10 cellular contexts compared by ENCODE assay signal in genomic region chr12:101793401-101793800, GRCh38. TPM values are rescaled to one million over a fixed set of nuclear protein-coding genes. Genes with fewer than 3 reads are reported as not detected.
A peak's percentile ranks its signal among the peaks of the same experiment; 100 is the strongest.
DNase-seq lines count a peak whose midpoint lies in the region; ATAC-seq and TF ChIP-seq lines count a peak whose summit lies in the region.
"Had no signal": no experiment of that assay in that cellular context is flagged by ENCODE, and none has a peak within 500 bp of the region (broad histone marks: within the 10 kb centered on the region; RNA-seq: fewer than 3 reads in every experiment).

No MANE protein-coding gene starts in this region.

- no peak overlapping the region for H3K4me3 ChIP-seq in astrocyte of the cerebellum (ENCODE audit: low read depth, low read length)
- H3K4me3 ChIP-seq: BLaER1 treated with 17β-estradiol and CSF1 and Interleukin-3, amounts not matched to agents 10 nM and 100 nM; prostate gland had no signal

- H3K9me3 Mint-ChIP-seq in activated CD8-positive, alpha-beta memory T cell treated with anti-CD3 and anti-CD28 coated beads, Interleukin-2, amount 10 ng/mL, durations not matched to agents 7 days and 5 days (ENCODE audit: low read depth), result no peaks in the 10 kb centered on the region
- no peaks in the 10 kb centered on the region for H3K9me3 Mint-ChIP-seq in stimulated activated effector memory CD8-positive, alpha-beta T cell treated with anti-CD3 and anti-CD28 coated beads, Interleukin-12 subunit alpha, Interleukin-12 subunit beta, amount 100 ng/mL, for 72 hours

- intact Hi-C loops in left ventricle myocardium superior (cut with micrococcal nuclease), result no loop called here

- no peaks in the 10 kb centered on the region for H3K27me3 Mint-ChIP-seq in activated CD8-positive, alpha-beta memory T cell treated with anti-CD3 and anti-CD28 coated beads, Interleukin-2, amount 10 ng/mL, durations not matched to agents 7 days and 5 days

- H3K36me3 Mint-ChIP-seq in activated CD8-positive, alpha-beta memory T cell treated with anti-CD3 and anti-CD28 coated beads, Interleukin-2, amount 10 ng/mL, durations not matched to agents 7 days and 5 days, result peaks cover 58% of the 10 kb centered on the region
- peaks cover 72% of the 10 kb centered on the region for H3K36me3 Mint-ChIP-seq in stimulated activated effector memory CD8-positive, alpha-beta T cell treated with anti-CD3 and anti-CD28 coated beads, Interleukin-12 subunit alpha, Interleukin-12 subunit beta, amount 100 ng/mL, for 72 hours

- H3K27ac Mint-ChIP-seq in activated CD8-positive, alpha-beta memory T cell treated with anti-CD3 and anti-CD28 coated beads, Interleukin-2, amount 10 ng/mL, durations not matched to agents 7 days and 5 days, result peak overlapping the region; percentile 78
- peak overlapping the region; percentile 77 for H3K27ac Mint-ChIP-seq in stimulated activated effector memory CD8-positive, alpha-beta T cell treated with anti-CD3 and anti-CD28 coated beads, Interleukin-12 subunit alpha, Interleukin-12 subunit beta, amount 100 ng/mL, for 72 hours

- ATAC-seq in activated CD8-positive, alpha-beta memory T cell treated with anti-CD3 and anti-CD28 coated beads, Interleukin-2, amount 10 ng/mL, durations not matched to agents 7 days and 5 days, result peak; percentile 79
- ATAC-seq in HG03108 (IDR thresholded peaks at IDR 0.05; ENCODE audit: unreplicated experiment), result peak; percentile 76
- peak; percentile 99 for ATAC-seq in stimulated activated effector memory CD8-positive, alpha-beta T cell treated with anti-CD3 and anti-CD28 coated beads, Interleukin-12 subunit alpha, Interleukin-12 subunit beta, amount 100 ng/mL, for 72 hours
- no peak for ATAC-seq in left ventricle myocardium superior
- no peak for ATAC-seq in GM19467 (IDR thresholded peaks at IDR 0.05; ENCODE audit: unreplicated experiment)

- H3K4me1 Mint-ChIP-seq in activated CD8-positive, alpha-beta memory T cell treated with anti-CD3 and anti-CD28 coated beads, Interleukin-2, amount 10 ng/mL, durations not matched to agents 7 days and 5 days, result peaks cover 67% of the 10 kb centered on the region
- peaks cover 45% of the 10 kb centered on the region for H3K4me1 Mint-ChIP-seq in stimulated activated effector memory CD8-positive, alpha-beta T cell treated with anti-CD3 and anti-CD28 coated beads, Interleukin-12 subunit alpha, Interleukin-12 subunit beta, amount 100 ng/mL, for 72 hours

- CTCF ChIA-PET in activated CD8-positive, alpha-beta memory T cell treated with anti-CD3 and anti-CD28 coated beads, Interleukin-2, amount 10 ng/mL, durations not matched to agents 7 days and 5 days (lab: Charles Lee), result interaction anchor here (0.7 to 10.1 kb wide), 9 partner anchors 9 to 95 kb away, joined by 3 to 186 read pairs (median 6); partner anchors contain the start of gene GNPTAB

- no peak for TF ChIP-seq CTCF in astrocyte of the cerebellum (IDR thresholded peaks at IDR 0.05; ENCODE audit: low read depth, low read length, missing control alignments)

- in situ Hi-C loops in astrocyte of the cerebellum (cut with HindIII; ENCODE audit: low sequenced_read_pairs), result no loop called here

- H3K4me3 Mint-ChIP-seq in activated CD8-positive, alpha-beta memory T cell treated with anti-CD3 and anti-CD28 coated beads, Interleukin-2, amount 10 ng/mL, durations not matched to agents 7 days and 5 days, result peak overlapping the region; percentile 53
- H3K4me3 Mint-ChIP-seq in stimulated activated effector memory CD8-positive, alpha-beta T cell treated with anti-CD3 and anti-CD28 coated beads, Interleukin-12 subunit alpha, Interleukin-12 subunit beta, amount 100 ng/mL, for 72 hours, result peak overlapping the region; percentile 35

- no peak for DNase-seq in activated CD8-positive, alpha-beta memory T cell treated with anti-CD3 and anti-CD28 coated beads, Interleukin-2, amount 10 ng/mL, durations not matched to agents 7 days and 5 days
- no peak for DNase-seq in activated CD8-positive, alpha-beta memory T cell treated with anti-CD3 and anti-CD28 coated beads, Interleukin-2, amount 50 U/mL, for 48 hours
- DNase-seq in astrocyte of the cerebellum (ENCODE audit: low read depth) (peak; percentile 48), left ventricle myocardium superior (no peak)
- no peak for DNase-seq in stimulated activated effector memory CD8-positive, alpha-beta T cell treated with anti-CD3 and anti-CD28 coated beads, Interleukin-12 subunit alpha, Interleukin-12 subunit beta, amount 100 ng/mL, for 72 hours (ENCODE audit: low spot score in 2 of 2)
- DNase-seq in stimulated activated CD4-positive, alpha-beta T cell treated with anti-CD3 and anti-CD28 coated beads, Interleukin-15, amount 100 ng/mL, for 24 hours, result no peak

RNA-seq across cellular contexts. Expression of gene GNPTAB, which starts 37.4 kb away (rescaled TPM):
- 100 to 1,000 TPM; 111 to 156 TPM for total RNA-seq in activated CD8-positive, alpha-beta memory T cell treated with anti-CD3 and anti-CD28 coated beads, Interleukin-2, amount 10 ng/mL, durations not matched to agents 7 days and 5 days
- total RNA-seq in left ventricle myocardium superior, result 47.8 TPM

RNA-seq across cellular contexts. Expression of gene SYCP3, which starts 54.1 kb away (rescaled TPM):
- 1 to 10 TPM in 1 of 2 experiments, under 1 TPM in 1; 0.93 to 2.0 TPM for total RNA-seq in activated CD8-positive, alpha-beta memory T cell treated with anti-CD3 and anti-CD28 coated beads, Interleukin-2, amount 10 ng/mL, durations not matched to agents 7 days and 5 days
- not detected for total RNA-seq in left ventricle myocardium superior

Comparison
In these comparisons a context has a peak if more than half of its experiments do, and no peak if none do; other contexts are left out.
1. ATAC-seq: peak in activated CD8-positive, alpha-beta memory T cell treated with anti-CD3 and anti-CD28 coated beads, Interleukin-2, amount 10 ng/mL, durations not matched to agents 7 days and 5 days (single experiment), HG03108 (single experiment) and stimulated activated effector memory CD8-positive, alpha-beta T cell treated with anti-CD3 and anti-CD28 coated beads, Interleukin-12 subunit alpha, Interleukin-12 subunit beta, amount 100 ng/mL, for 72 hours (single experiment); none in left ventricle myocardium superior (single experiment) and GM19467 (single experiment).